Comparison of ENCODE assay signal across 2 cellular contexts in genomic region chr17:78396436-78397335, GRCh38.
TF ChIP-seq lines count a peak whose summit lies in the region.

No MANE protein-coding gene starts in this region.

TF ChIP-seq in H1, 55 proteins besides CTCF, POLR2A, EP300 and RAD21:
- TF ChIP-seq BRCA1 (IDR thresholded peaks at IDR 0.05; ENCODE audit: low read depth, low read length) (no peak), BACH1 (IDR thresholded peaks at IDR 0.05; ENCODE audit: low read length) (no peak), KDM1A (IDR thresholded peaks at IDR 0.05; ENCODE audit: borderline replicate concordance, low read length) (no peak), TBP (IDR thresholded peaks at IDR 0.05; ENCODE audit: low read depth, low read length) (no peak), POU5F1 (IDR thresholded peaks at IDR 0.05; ENCODE audit: low read depth, low read length) (no peak), RNF2 (IDR thresholded peaks at IDR 0.05; ENCODE audit: borderline replicate concordance, low read depth, low read length, missing control alignments, poor library complexity, severe bottlenecking) (no peak), CHD2 (IDR thresholded peaks at IDR 0.05; ENCODE audit: low read length) (no peak), JUND (IDR thresholded peaks at IDR 0.05; ENCODE audit: low read length) (no peak)

TF ChIP-seq in HepG2, 621 proteins besides CTCF, POLR2A, EP300 and RAD21 (continues in another document):
- TF ChIP-seq, protein P1, sequence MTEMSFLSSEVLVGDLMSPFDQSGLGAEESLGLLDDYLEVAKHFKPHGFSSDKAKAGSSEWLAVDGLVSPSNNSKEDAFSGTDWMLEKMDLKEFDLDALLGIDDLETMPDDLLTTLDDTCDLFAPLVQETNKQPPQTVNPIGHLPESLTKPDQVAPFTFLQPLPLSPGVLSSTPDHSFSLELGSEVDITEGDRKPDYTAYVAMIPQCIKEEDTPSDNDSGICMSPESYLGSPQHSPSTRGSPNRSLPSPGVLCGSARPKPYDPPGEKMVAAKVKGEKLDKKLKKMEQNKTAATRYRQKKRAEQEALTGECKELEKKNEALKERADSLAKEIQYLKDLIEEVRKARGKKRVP (CRISPR knock-in tag; IDR thresholded peaks at IDR 0.05) = no peak
- no peak for TF ChIP-seq SP1 (IDR thresholded peaks at IDR 0.05)
- TF ChIP-seq SP1 (CRISPR knock-in tag; IDR thresholded peaks at IDR 0.05) = no peak
- no peak for TF ChIP-seq SNAI1 (CRISPR knock-in tag; IDR thresholded peaks at IDR 0.05; ENCODE audit: borderline replicate concordance)
- no peak for TF ChIP-seq ZNF382 (CRISPR knock-in tag; IDR thresholded peaks at IDR 0.05; ENCODE audit: borderline replicate concordance)
- no peak for TF ChIP-seq ZNF264 (CRISPR knock-in tag; IDR thresholded peaks at IDR 0.05)
- peak; percentile 70 for TF ChIP-seq FOXA3 (CRISPR knock-in tag; IDR thresholded peaks at IDR 0.05)
- TF ChIP-seq, protein P2, sequence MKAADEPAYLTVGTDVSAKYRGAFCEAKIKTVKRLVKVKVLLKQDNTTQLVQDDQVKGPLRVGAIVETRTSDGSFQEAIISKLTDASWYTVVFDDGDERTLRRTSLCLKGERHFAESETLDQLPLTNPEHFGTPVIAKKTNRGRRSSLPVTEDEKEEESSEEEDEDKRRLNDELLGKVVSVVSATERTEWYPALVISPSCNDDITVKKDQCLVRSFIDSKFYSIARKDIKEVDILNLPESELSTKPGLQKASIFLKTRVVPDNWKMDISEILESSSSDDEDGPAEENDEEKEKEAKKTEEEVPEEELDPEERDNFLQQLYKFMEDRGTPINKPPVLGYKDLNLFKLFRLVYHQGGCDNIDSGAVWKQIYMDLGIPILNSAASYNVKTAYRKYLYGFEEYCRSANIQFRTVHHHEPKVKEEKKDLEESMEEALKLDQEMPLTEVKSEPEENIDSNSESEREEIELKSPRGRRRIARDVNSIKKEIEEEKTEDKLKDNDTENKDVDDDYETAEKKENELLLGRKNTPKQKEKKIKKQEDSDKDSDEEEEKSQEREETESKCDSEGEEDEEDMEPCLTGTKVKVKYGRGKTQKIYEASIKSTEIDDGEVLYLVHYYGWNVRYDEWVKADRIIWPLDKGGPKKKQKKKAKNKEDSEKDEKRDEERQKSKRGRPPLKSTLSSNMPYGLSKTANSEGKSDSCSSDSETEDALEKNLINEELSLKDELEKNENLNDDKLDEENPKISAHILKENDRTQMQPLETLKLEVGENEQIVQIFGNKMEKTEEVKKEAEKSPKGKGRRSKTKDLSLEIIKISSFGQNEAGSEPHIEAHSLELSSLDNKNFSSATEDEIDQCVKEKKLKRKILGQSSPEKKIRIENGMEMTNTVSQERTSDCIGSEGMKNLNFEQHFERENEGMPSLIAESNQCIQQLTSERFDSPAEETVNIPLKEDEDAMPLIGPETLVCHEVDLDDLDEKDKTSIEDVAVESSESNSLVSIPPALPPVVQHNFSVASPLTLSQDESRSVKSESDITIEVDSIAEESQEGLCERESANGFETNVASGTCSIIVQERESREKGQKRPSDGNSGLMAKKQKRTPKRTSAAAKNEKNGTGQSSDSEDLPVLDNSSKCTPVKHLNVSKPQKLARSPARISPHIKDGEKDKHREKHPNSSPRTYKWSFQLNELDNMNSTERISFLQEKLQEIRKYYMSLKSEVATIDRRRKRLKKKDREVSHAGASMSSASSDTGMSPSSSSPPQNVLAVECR (CRISPR knock-in tag; IDR thresholded peaks at IDR 0.05; ENCODE audit: borderline replicate concordance) = peak; percentile 15; the same call in 1 of the 2 replicates
- TF ChIP-seq, protein P3, sequence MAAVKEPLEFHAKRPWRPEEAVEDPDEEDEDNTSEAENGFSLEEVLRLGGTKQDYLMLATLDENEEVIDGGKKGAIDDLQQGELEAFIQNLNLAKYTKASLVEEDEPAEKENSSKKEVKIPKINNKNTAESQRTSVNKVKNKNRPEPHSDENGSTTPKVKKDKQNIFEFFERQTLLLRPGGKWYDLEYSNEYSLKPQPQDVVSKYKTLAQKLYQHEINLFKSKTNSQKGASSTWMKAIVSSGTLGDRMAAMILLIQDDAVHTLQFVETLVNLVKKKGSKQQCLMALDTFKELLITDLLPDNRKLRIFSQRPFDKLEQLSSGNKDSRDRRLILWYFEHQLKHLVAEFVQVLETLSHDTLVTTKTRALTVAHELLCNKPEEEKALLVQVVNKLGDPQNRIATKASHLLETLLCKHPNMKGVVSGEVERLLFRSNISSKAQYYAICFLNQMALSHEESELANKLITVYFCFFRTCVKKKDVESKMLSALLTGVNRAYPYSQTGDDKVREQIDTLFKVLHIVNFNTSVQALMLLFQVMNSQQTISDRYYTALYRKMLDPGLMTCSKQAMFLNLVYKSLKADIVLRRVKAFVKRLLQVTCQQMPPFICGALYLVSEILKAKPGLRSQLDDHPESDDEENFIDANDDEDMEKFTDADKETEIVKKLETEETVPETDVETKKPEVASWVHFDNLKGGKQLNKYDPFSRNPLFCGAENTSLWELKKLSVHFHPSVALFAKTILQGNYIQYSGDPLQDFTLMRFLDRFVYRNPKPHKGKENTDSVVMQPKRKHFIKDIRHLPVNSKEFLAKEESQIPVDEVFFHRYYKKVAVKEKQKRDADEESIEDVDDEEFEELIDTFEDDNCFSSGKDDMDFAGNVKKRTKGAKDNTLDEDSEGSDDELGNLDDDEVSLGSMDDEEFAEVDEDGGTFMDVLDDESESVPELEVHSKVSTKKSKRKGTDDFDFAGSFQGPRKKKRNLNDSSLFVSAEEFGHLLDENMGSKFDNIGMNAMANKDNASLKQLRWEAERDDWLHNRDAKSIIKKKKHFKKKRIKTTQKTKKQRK (IDR thresholded peaks at IDR 0.05; ENCODE audit: low read length) = no peak
- TF ChIP-seq NONO (IDR thresholded peaks at IDR 0.05) = no peak
- TF ChIP-seq NONO (CRISPR knock-in tag; conservative IDR thresholded peaks at IDR 0.05) = no peak
- TF ChIP-seq, protein P4, sequence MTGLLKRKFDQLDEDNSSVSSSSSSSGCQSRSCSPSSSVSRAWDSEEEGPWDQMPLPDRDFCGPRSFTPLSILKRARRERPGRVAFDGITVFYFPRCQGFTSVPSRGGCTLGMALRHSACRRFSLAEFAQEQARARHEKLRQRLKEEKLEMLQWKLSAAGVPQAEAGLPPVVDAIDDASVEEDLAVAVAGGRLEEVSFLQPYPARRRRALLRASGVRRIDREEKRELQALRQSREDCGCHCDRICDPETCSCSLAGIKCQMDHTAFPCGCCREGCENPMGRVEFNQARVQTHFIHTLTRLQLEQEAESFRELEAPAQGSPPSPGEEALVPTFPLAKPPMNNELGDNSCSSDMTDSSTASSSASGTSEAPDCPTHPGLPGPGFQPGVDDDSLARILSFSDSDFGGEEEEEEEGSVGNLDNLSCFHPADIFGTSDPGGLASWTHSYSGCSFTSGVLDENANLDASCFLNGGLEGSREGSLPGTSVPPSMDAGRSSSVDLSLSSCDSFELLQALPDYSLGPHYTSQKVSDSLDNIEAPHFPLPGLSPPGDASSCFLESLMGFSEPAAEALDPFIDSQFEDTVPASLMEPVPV (CRISPR knock-in tag; IDR thresholded peaks at IDR 0.05) = no peak
- TF ChIP-seq ZBTB44 (CRISPR knock-in tag; IDR thresholded peaks at IDR 0.05) = no peak
- TF ChIP-seq ZNF256 (CRISPR knock-in tag; conservative IDR thresholded peaks at IDR 0.05) = no peak
- no peak for TF ChIP-seq SRY (CRISPR knock-in tag; IDR thresholded peaks at IDR 0.05)
- TF ChIP-seq BCL6 (CRISPR knock-in tag; IDR thresholded peaks at IDR 0.05) = peak; percentile 27; the same call in 1 of the 2 replicates
- TF ChIP-seq ZNF343 (CRISPR knock-in tag; IDR thresholded peaks at IDR 0.05) = no peak
- TF ChIP-seq CHD4 (IDR thresholded peaks at IDR 0.05; ENCODE audit: borderline replicate concordance, low read length) = no peak
- TF ChIP-seq NFKBIZ (CRISPR knock-in tag; IDR thresholded peaks at IDR 0.05) = no peak
- TF ChIP-seq, protein P5, sequence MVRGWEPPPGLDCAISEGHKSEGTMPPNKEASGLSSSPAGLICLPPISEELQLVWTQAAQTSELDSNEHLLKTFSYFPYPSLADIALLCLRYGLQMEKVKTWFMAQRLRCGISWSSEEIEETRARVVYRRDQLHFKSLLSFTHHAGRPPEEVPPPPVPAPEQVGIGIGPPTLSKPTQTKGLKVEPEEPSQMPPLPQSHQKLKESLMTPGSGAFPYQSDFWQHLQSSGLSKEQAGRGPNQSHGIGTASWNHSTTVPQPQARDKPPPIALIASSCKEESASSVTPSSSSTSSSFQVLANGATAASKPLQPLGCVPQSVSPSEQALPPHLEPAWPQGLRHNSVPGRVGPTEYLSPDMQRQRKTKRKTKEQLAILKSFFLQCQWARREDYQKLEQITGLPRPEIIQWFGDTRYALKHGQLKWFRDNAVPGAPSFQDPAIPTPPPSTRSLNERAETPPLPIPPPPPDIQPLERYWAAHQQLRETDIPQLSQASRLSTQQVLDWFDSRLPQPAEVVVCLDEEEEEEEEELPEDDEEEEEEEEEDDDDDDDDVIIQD (CRISPR knock-in tag; IDR thresholded peaks at IDR 0.05; ENCODE audit: low read depth) = no peak
- TF ChIP-seq ZNF570 (CRISPR knock-in tag; IDR thresholded peaks at IDR 0.05; ENCODE audit: borderline replicate concordance) = no peak
- no peak for TF ChIP-seq KLF12 (CRISPR knock-in tag; IDR thresholded peaks at IDR 0.05; ENCODE audit: borderline replicate concordance)
- TF ChIP-seq, protein P6, sequence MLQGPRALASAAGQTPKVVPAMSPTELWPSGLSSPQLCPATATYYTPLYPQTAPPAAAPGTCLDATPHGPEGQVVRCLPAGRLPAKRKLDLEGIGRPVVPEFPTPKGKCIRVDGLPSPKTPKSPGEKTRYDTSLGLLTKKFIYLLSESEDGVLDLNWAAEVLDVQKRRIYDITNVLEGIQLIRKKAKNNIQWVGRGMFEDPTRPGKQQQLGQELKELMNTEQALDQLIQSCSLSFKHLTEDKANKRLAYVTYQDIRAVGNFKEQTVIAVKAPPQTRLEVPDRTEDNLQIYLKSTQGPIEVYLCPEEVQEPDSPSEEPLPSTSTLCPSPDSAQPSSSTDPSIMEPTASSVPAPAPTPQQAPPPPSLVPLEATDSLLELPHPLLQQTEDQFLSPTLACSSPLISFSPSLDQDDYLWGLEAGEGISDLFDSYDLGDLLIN (CRISPR knock-in tag; IDR thresholded peaks at IDR 0.05; ENCODE audit: borderline replicate concordance) = no peak
- peak; percentile 42; the same call in 1 of the 2 replicates for TF ChIP-seq FOXO1 (CRISPR knock-in tag; IDR thresholded peaks at IDR 0.05)
- TF ChIP-seq PRMT3 (CRISPR knock-in tag; IDR thresholded peaks at IDR 0.05; ENCODE audit: borderline replicate concordance, low read depth) = no peak
- TF ChIP-seq NFKB2 (CRISPR knock-in tag; IDR thresholded peaks at IDR 0.05; ENCODE audit: borderline replicate concordance) = 0 out of 2 replicates have a peak, but pooled peaks have one; percentile 15
- no peak for TF ChIP-seq ELF1 (CRISPR knock-in tag; IDR thresholded peaks at IDR 0.05)
- no peak for TF ChIP-seq WIZ (CRISPR knock-in tag; IDR thresholded peaks at IDR 0.05)
- TF ChIP-seq TSC22D2 (CRISPR knock-in tag; IDR thresholded peaks at IDR 0.05; ENCODE audit: borderline replicate concordance) = 0 out of 2 replicates have a peak, but pooled peaks have one; percentile 33
- TF ChIP-seq U2AF1 (optimal IDR thresholded peaks at IDR 0.05; ENCODE audit: low read depth, low read length) = no peak
- TF ChIP-seq TRIM24 (CRISPR knock-in tag; IDR thresholded peaks at IDR 0.05) = no peak
- TF ChIP-seq, protein P7, sequence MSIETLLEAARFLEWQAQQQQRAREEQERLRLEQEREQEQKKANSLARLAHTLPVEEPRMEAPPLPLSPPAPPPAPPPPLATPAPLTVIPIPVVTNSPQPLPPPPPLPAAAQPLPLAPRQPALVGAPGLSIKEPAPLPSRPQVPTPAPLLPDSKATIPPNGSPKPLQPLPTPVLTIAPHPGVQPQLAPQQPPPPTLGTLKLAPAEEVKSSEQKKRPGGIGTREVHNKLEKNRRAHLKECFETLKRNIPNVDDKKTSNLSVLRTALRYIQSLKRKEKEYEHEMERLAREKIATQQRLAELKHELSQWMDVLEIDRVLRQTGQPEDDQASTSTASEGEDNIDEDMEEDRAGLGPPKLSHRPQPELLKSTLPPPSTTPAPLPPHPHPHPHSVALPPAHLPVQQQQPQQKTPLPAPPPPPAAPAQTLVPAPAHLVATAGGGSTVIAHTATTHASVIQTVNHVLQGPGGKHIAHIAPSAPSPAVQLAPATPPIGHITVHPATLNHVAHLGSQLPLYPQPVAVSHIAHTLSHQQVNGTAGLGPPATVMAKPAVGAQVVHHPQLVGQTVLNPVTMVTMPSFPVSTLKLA (IDR thresholded peaks at IDR 0.05) = no peak
- TF ChIP-seq PTBP1 (IDR thresholded peaks at IDR 0.05; ENCODE audit: low read depth, low read length, poor library complexity, severe bottlenecking) = no peak
- TF ChIP-seq, protein P8, sequence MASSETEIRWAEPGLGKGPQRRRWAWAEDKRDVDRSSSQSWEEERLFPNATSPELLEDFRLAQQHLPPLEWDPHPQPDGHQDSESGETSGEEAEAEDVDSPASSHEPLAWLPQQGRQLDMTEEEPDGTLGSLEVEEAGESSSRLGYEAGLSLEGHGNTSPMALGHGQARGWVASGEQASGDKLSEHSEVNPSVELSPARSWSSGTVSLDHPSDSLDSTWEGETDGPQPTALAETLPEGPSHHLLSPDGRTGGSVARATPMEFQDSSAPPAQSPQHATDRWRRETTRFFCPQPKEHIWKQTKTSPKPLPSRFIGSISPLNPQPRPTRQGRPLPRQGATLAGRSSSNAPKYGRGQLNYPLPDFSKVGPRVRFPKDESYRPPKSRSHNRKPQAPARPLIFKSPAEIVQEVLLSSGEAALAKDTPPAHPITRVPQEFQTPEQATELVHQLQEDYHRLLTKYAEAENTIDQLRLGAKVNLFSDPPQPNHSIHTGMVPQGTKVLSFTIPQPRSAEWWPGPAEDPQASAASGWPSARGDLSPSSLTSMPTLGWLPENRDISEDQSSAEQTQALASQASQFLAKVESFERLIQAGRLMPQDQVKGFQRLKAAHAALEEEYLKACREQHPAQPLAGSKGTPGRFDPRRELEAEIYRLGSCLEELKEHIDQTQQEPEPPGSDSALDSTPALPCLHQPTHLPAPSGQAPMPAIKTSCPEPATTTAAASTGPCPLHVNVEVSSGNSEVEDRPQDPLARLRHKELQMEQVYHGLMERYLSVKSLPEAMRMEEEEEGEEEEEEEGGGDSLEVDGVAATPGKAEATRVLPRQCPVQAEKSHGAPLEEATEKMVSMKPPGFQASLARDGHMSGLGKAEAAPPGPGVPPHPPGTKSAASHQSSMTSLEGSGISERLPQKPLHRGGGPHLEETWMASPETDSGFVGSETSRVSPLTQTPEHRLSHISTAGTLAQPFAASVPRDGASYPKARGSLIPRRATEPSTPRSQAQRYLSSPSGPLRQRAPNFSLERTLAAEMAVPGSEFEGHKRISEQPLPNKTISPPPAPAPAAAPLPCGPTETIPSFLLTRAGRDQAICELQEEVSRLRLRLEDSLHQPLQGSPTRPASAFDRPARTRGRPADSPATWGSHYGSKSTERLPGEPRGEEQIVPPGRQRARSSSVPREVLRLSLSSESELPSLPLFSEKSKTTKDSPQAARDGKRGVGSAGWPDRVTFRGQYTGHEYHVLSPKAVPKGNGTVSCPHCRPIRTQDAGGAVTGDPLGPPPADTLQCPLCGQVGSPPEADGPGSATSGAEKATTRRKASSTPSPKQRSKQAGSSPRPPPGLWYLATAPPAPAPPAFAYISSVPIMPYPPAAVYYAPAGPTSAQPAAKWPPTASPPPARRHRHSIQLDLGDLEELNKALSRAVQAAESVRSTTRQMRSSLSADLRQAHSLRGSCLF (CRISPR knock-in tag; IDR thresholded peaks at IDR 0.05; ENCODE audit: borderline replicate concordance) = no peak
- peak; percentile 56 for TF ChIP-seq TCF7 (IDR thresholded peaks at IDR 0.05; ENCODE audit: low read depth)
